1 cellular context compared by ENCODE assay signal in genomic region chr10:122981066-122981464, GRCh38.
TF ChIP-seq lines count a peak whose summit lies in the region.

No MANE protein-coding gene starts in this region.

TF ChIP-seq in GM23338, 12 proteins besides CTCF, POLR2A, EP300 and RAD21 (continued from another document):
- no peak for TF ChIP-seq ZNF462 (CRISPR knock-in tag; IDR thresholded peaks at IDR 0.05)
- no peak for TF ChIP-seq ZNF114 (CRISPR knock-in tag; IDR thresholded peaks at IDR 0.05)
- no peak for TF ChIP-seq EZH2 (IDR thresholded peaks at IDR 0.05; ENCODE audit: low read depth, unreplicated experiment)
- no peak for TF ChIP-seq CREB1 (CRISPR knock-in tag; IDR thresholded peaks at IDR 0.05; ENCODE audit: low read depth)
- TF ChIP-seq ZNF331 (CRISPR knock-in tag; IDR thresholded peaks at IDR 0.05; ENCODE audit: low read depth), result no peak
- no peak for TF ChIP-seq STAT1 (IDR thresholded peaks at IDR 0.05; ENCODE audit: unreplicated experiment)
- TF ChIP-seq JUNB (IDR thresholded peaks at IDR 0.05; ENCODE audit: unreplicated experiment), result no peak
- TF ChIP-seq POLR2AphosphoS5 (IDR thresholded peaks at IDR 0.05; ENCODE audit: low read depth), result no peak
- TF ChIP-seq ETS1 (IDR thresholded peaks at IDR 0.05), result no peak
